Comparison of ENCODE assay signal across 9 cellular contexts in genomic region chr5:14108170-14108996, GRCh38. TPM values are rescaled to one million over a fixed set of nuclear protein-coding genes. Genes with fewer than 3 reads are reported as not detected.
DNase-seq lines count a peak whose midpoint lies in the region; ATAC-seq and TF ChIP-seq lines count a peak whose summit lies in the region.
"Had no signal": no experiment of that assay in that cellular context is flagged by ENCODE, and none has a peak within 500 bp of the region (broad histone marks: within the 10 kb centered on the region; RNA-seq: fewer than 3 reads in every experiment).

No MANE protein-coding gene starts in this region.

- peaks cover 0 to 3% (median 2%) of the 10 kb centered on the region in 5 experiments for H3K9me3 Mint-ChIP-seq in brain

- H3K27ac Mint-ChIP-seq in brain, result peak overlapping the region in 1 of 5 experiments; percentile 3

- H3K4me1 ChIP-seq in iPS-20b (ENCODE audit: insufficient read depth, low read length), result no peaks in the 10 kb centered on the region; the same call in 1 of the 2 replicates
- peaks cover 56% of the 10 kb centered on the region for H3K4me1 ChIP-seq in skeletal muscle satellite cell (ENCODE audit: control insufficient read depth, insufficient read depth, low read length)
- H3K4me1 ChIP-seq: BLaER1 had no signal

- H3K27me3 ChIP-seq in iPS-20b (ENCODE audit: insufficient read depth, low read length) (peaks cover 13% of the 10 kb centered on the region), skeletal muscle satellite cell (ENCODE audit: control insufficient read depth, insufficient read depth, low read length) (no peaks in the 10 kb centered on the region)
- H3K27me3 ChIP-seq: BLaER1 had no signal

- ATAC-seq in GM21390 (IDR thresholded peaks at IDR 0.05; ENCODE audit: unreplicated experiment), result peak; percentile 75

- H3K4me3 Mint-ChIP-seq in brain, result peak overlapping the region in 2 of 5 experiments; percentile 34 to 56

- TF ChIP-seq CTCF in brain (conservative IDR thresholded peaks at IDR 0.05), result peak; percentile 63 to 74

- H3K9ac ChIP-seq in iPS-20b (ENCODE audit: low read depth, low read length) (peak overlapping the region; percentile 60; the same call in 1 of the 2 replicates), skeletal muscle satellite cell (ENCODE audit: low read depth, low read length) (peak overlapping the region; percentile 74)
- H3K9ac ChIP-seq: BLaER1 had no signal

- H3K4me3 ChIP-seq in iPS-20b (ENCODE audit: low read length) (peak overlapping the region; percentile 55; the same call in 1 of the 2 replicates), skeletal muscle satellite cell (ENCODE audit: low read length) (peak overlapping the region; percentile 8)
- H3K4me3 ChIP-seq: BLaER1 had no signal

- no peak overlapping the region for H3K27ac ChIP-seq in iPS-20b (ENCODE audit: low read length)
- H3K27ac ChIP-seq: BLaER1 had no signal

- peak; percentile 32 for DNase-seq in DMS153 treated with DMSO at 0.1 percent for 48 hours (lab: John Stamatoyannopoulos, UW; ENCODE audit: unreplicated experiment)
- DNase-seq in DMS153 (lab: John Stamatoyannopoulos, UW), result no peak
- peak; percentile 15 for DNase-seq in HK-2 (ENCODE audit: unreplicated experiment)
- peak; percentile 93 for DNase-seq in NOMO-1 treated with DMSO at 0.1 percent for 48 hours (lab: John Stamatoyannopoulos, UW; ENCODE audit: unreplicated experiment)

- H3K36me3 ChIP-seq in iPS-20b (ENCODE audit: insufficient read depth, low read depth, low read length) (no peaks in the 10 kb centered on the region), skeletal muscle satellite cell (ENCODE audit: insufficient read depth, low read length) (no peaks in the 10 kb centered on the region)
- H3K36me3 ChIP-seq: BLaER1 had no signal

- H3K27me3 Mint-ChIP-seq in brain, result peaks cover 6% of the 10 kb centered on the region

- peaks cover 20% of the 10 kb centered on the region for H3K4me1 Mint-ChIP-seq in brain

- H3K9me3 ChIP-seq in iPS-20b (ENCODE audit: insufficient read depth, low read depth, low read length) (no peaks in the 10 kb centered on the region), skeletal muscle satellite cell (replicated peaks; ENCODE audit: low read length) (peaks cover 6% of the 10 kb centered on the region)

- peak overlapping the region; percentile 65 for H3K4me2 ChIP-seq in skeletal muscle satellite cell (ENCODE audit: low read length)
- H3K4me2 ChIP-seq: BLaER1 had no signal

- no peaks in the 10 kb centered on the region for H3K36me3 Mint-ChIP-seq in brain

RNA-seq across cellular contexts. Expression of gene TRIO, which starts 34.8 kb away (rescaled TPM):
- 47.4 TPM for polyA plus RNA-seq in brain (ENCODE audit: insufficient read depth, low read depth, low replicate concordance)
- total RNA-seq in skeletal muscle satellite cell (2012; rRNA removed), result 692 and 744 TPM in 2 replicates
